Comparison of ENCODE assay signal across 8 cellular contexts in genomic region chr4:163484906-163485305, GRCh38. TPM values are rescaled to one million over a fixed set of nuclear protein-coding genes. Genes with fewer than 3 reads are reported as not detected.
A peak's percentile ranks its signal among the peaks of the same experiment; 100 is the strongest.
DNase-seq lines count a peak whose midpoint lies in the region; ATAC-seq and TF ChIP-seq lines count a peak whose summit lies in the region.

No MANE protein-coding gene starts in this region.

- no peaks in the 10 kb centered on the region for H3K9me2 ChIP-seq in OCI-LY1 (ENCODE audit: low read depth, low read length)

- H3K4me1 ChIP-seq in OCI-LY1 (ENCODE audit: insufficient read depth, low read length, severe bottlenecking), result no peaks in the 10 kb centered on the region
- H3K4me1 ChIP-seq in gastrocnemius medialis, result no peaks in the 10 kb centered on the region

- intact Hi-C loops in activated T-helper 1 cell treated with anti-CD3 and anti-CD28 coated beads, Interleukin-12 subunit alpha, Interleukin-12 subunit beta, Interleukin-2, Interleukin-4 antibody, amounts not matched to agents 30 ng/mL and 10 ng/mL and 1 ng/mL, durations not matched to agents 14 hours and 24 hours and 36 hours (cut with micrococcal nuclease), result loop anchor here (1.0 to 5.0 kb wide), 5 partner anchors 10 to 272 kb away; no protein-coding TSS in a partner anchor
- intact Hi-C loops in gastrocnemius medialis (cut with DNase I; ENCODE audit: low total_unique reads), result no loop called here

- no peaks in the 10 kb centered on the region for H3F3A ChIP-seq in OCI-LY1 (ENCODE audit: insufficient read depth, low read length)

- H3K9ac ChIP-seq in OCI-LY1 (ENCODE audit: low read length), result no peak overlapping the region

- H3K9me3 ChIP-seq in OCI-LY1 (ENCODE audit: low read length) (no peaks in the 10 kb centered on the region), gastrocnemius medialis (no peaks in the 10 kb centered on the region)

- H3K27me3 ChIP-seq in OCI-LY1 (ENCODE audit: insufficient read depth, low read length) (no peaks in the 10 kb centered on the region), gastrocnemius medialis (peaks cover 0 to 2% (median 0%) of the 10 kb centered on the region in 3 donors)

- H3K4me3 ChIP-seq in OCI-LY1 (ENCODE audit: low read depth, low read length, poor library complexity, severe bottlenecking) (no peak overlapping the region), gastrocnemius medialis (no peak overlapping the region)

- no peaks in the 10 kb centered on the region for H3K79me2 ChIP-seq in OCI-LY1 (ENCODE audit: insufficient read depth, low read length)

- DNase-seq in GM10266 (ENCODE audit: extremely low spot score), result peak; percentile 36
- peak; percentile 25 for DNase-seq in activated T-helper 1 cell treated with anti-CD3 and anti-CD28 coated beads, Interleukin-12 subunit alpha, Interleukin-12 subunit beta, Interleukin-2, Interleukin-4 antibody, amounts not matched to agents 30 ng/mL and 10 ng/mL and 1 ng/mL, durations not matched to agents 14 hours and 24 hours and 36 hours (ENCODE audit: low spot score)
- peak; percentile 29 for DNase-seq in glomerular endothelial cell (ENCODE audit: extremely low read depth, low read depth, low spot score)
- no peak for DNase-seq in gastrocnemius medialis
- no peak for DNase-seq in NCI-H226

- peak; percentile 50 for ATAC-seq in HG02571 (IDR thresholded peaks at IDR 0.05; ENCODE audit: unreplicated experiment)
- ATAC-seq in gastrocnemius medialis, result no peak
- no peak for ATAC-seq in GM21737 (IDR thresholded peaks at IDR 0.05; ENCODE audit: unreplicated experiment)

- no peaks in the 10 kb centered on the region for H4K20me1 ChIP-seq in OCI-LY1 (ENCODE audit: insufficient read depth, low read length)

- no peak for TF ChIP-seq POLR2A in gastrocnemius medialis (IDR thresholded peaks at IDR 0.05)

- no peaks in the 10 kb centered on the region for H3K36me3 Mint-ChIP-seq in activated T-helper 1 cell treated with anti-CD3 and anti-CD28 coated beads, Interleukin-12 subunit alpha, Interleukin-12 subunit beta, Interleukin-2, Interleukin-4 antibody, amounts not matched to agents 30 ng/mL and 10 ng/mL and 1 ng/mL, durations not matched to agents 14 hours and 24 hours and 36 hours (ENCODE audit: low read depth)

- H3K9me3 Mint-ChIP-seq in activated T-helper 1 cell treated with anti-CD3 and anti-CD28 coated beads, Interleukin-12 subunit alpha, Interleukin-12 subunit beta, Interleukin-2, Interleukin-4 antibody, amounts not matched to agents 30 ng/mL and 10 ng/mL and 1 ng/mL, durations not matched to agents 14 hours and 24 hours and 36 hours, result no peaks in the 10 kb centered on the region

- no peak overlapping the region for H2AFZ ChIP-seq in OCI-LY1 (ENCODE audit: low read length)

- H3K4me1 Mint-ChIP-seq in activated T-helper 1 cell treated with anti-CD3 and anti-CD28 coated beads, Interleukin-12 subunit alpha, Interleukin-12 subunit beta, Interleukin-2, Interleukin-4 antibody, amounts not matched to agents 30 ng/mL and 10 ng/mL and 1 ng/mL, durations not matched to agents 14 hours and 24 hours and 36 hours (ENCODE audit: low read depth), result peaks cover 9% of the 10 kb centered on the region

- H3K36me3 ChIP-seq in OCI-LY1 (ENCODE audit: insufficient read depth, low read length) (no peaks in the 10 kb centered on the region), gastrocnemius medialis (no peaks in the 10 kb centered on the region)

- H3K4me2 ChIP-seq in OCI-LY1 (ENCODE audit: low read length), result no peak overlapping the region

- in situ Hi-C loops in gastrocnemius medialis (cut with MboI; ENCODE audit: low sequenced_read_pairs in 4 of 4), result loop anchor here in 1 of 4 donors (5.0 to 25.0 kb wide), 2 partner anchors 62 to 323 kb away; partner anchors contain the start of gene NAF1

- H3K4me3 Mint-ChIP-seq in activated T-helper 1 cell treated with anti-CD3 and anti-CD28 coated beads, Interleukin-12 subunit alpha, Interleukin-12 subunit beta, Interleukin-2, Interleukin-4 antibody, amounts not matched to agents 30 ng/mL and 10 ng/mL and 1 ng/mL, durations not matched to agents 14 hours and 24 hours and 36 hours, result no peak overlapping the region

- peaks cover 14% of the 10 kb centered on the region for H3K27me3 Mint-ChIP-seq in activated T-helper 1 cell treated with anti-CD3 and anti-CD28 coated beads, Interleukin-12 subunit alpha, Interleukin-12 subunit beta, Interleukin-2, Interleukin-4 antibody, amounts not matched to agents 30 ng/mL and 10 ng/mL and 1 ng/mL, durations not matched to agents 14 hours and 24 hours and 36 hours (ENCODE audit: insufficient read depth)

- H3K27ac Mint-ChIP-seq in activated T-helper 1 cell treated with anti-CD3 and anti-CD28 coated beads, Interleukin-12 subunit alpha, Interleukin-12 subunit beta, Interleukin-2, Interleukin-4 antibody, amounts not matched to agents 30 ng/mL and 10 ng/mL and 1 ng/mL, durations not matched to agents 14 hours and 24 hours and 36 hours, result no peak overlapping the region

- TF ChIP-seq CTCF in GM10266 (IDR thresholded peaks at IDR 0.05; ENCODE audit: control insufficient read depth, insufficient read depth, low read depth, missing control alignments) (peak; percentile 62), OCI-LY1 (IDR thresholded peaks at IDR 0.05; ENCODE audit: low read length) (peak; percentile 93; the same call in 1 of the 2 replicates), gastrocnemius medialis (IDR thresholded peaks at IDR 0.05 in 4 of 5, conservative IDR thresholded peaks at IDR 0.05 in 1 of 5) (peak in 4 of 5 experiments; percentile 21 to 60 (median 44))

- no peak overlapping the region for H3K27ac ChIP-seq in OCI-LY1 (ENCODE audit: low read depth, low read length, poor library complexity, severe bottlenecking)
- H3K27ac ChIP-seq in gastrocnemius medialis, result no peak overlapping the region

RNA-seq across cellular contexts. Expression of gene TMA16, which starts 9.6 kb away (rescaled TPM):
- 76.3 and 80.8 TPM in 2 replicates for total RNA-seq in activated T-helper 1 cell treated with anti-CD3 and anti-CD28 coated beads, Interleukin-12 subunit alpha, Interleukin-12 subunit beta, Interleukin-2, Interleukin-4 antibody, amounts not matched to agents 30 ng/mL and 10 ng/mL and 1 ng/mL, durations not matched to agents 14 hours and 24 hours and 36 hours
- total RNA-seq in glomerular endothelial cell (26.1 and 26.9 TPM in 2 replicates), gastrocnemius medialis (10 to 100 TPM in 2 of 4 donors, 1 to 10 TPM in 2; 4.0 to 15.4 (median 8.7) TPM)

RNA-seq across cellular contexts. Expression of gene TKTL2, which starts 11.4 kb away (rescaled TPM):
- total RNA-seq in activated T-helper 1 cell treated with anti-CD3 and anti-CD28 coated beads, Interleukin-12 subunit alpha, Interleukin-12 subunit beta, Interleukin-2, Interleukin-4 antibody, amounts not matched to agents 30 ng/mL and 10 ng/mL and 1 ng/mL, durations not matched to agents 14 hours and 24 hours and 36 hours, result not detected in 2 replicates
- total RNA-seq in glomerular endothelial cell (not detected in 2 replicates), gastrocnemius medialis (not detected)

Comparison
In these comparisons a context has a peak if more than half of its experiments do, and no peak if none do; other contexts are left out.
1. DNase-seq: peak in GM10266 (single experiment), activated T-helper 1 cell treated with anti-CD3 and anti-CD28 coated beads, Interleukin-12 subunit alpha, Interleukin-12 subunit beta, Interleukin-2, Interleukin-4 antibody, amounts not matched to agents 30 ng/mL and 10 ng/mL and 1 ng/mL, durations not matched to agents 14 hours and 24 hours and 36 hours (single experiment) and glomerular endothelial cell (single experiment); none in gastrocnemius medialis (0 of 2) and NCI-H226 (single experiment).
2. Peak in every context shown above with its lines, with median percentiles within 50 percentile points of each other: CTCF ChIP-seq.